In genomic region chr5:154076240-154076922, GRCh38 we compare ENCODE assay signal across 25 cellular contexts. TPM values are rescaled to one million over a fixed set of nuclear protein-coding genes. Genes with fewer than 3 reads are reported as not detected.
DNase-seq lines count a peak whose midpoint lies in the region; ATAC-seq and TF ChIP-seq lines count a peak whose summit lies in the region.
"Had no signal": no experiment of that assay in that cellular context is flagged by ENCODE, and none has a peak within 500 bp of the region (broad histone marks: within the 10 kb centered on the region; RNA-seq: fewer than 3 reads in every experiment).

No MANE protein-coding gene starts in this region.

- H3K79me2 ChIP-seq in GM23248 (ENCODE audit: insufficient read depth), result no peaks in the 10 kb centered on the region

- DNase-seq in activated CD4-positive, alpha-beta memory T cell treated with anti-CD3 and anti-CD28 coated beads, Interleukin-2, amount 10 ng/mL, durations not matched to agents 7 days and 5 days, result no peak
- no peak for DNase-seq in activated CD4-positive, alpha-beta memory T cell treated with anti-CD3 and anti-CD28 coated beads for 36 hours
- DNase-seq in DMS53 (lab: John Stamatoyannopoulos, UW) (peak; percentile 71), T-helper 17 cell (no peak), natural killer cell (no peak), GM23248 (no peak)
- DNase-seq: activated CD4-positive, alpha-beta T cell treated with anti-CD3 and anti-CD28 coated beads, Interleukin-2, amount 50 U/mL, for 4 hours; activated naive CD4-positive, alpha-beta T cell treated with anti-CD3 and anti-CD28 coated beads, Interleukin-2, amount 50 U/mL, for 16 hours; activated T-cell treated with anti-CD3 and anti-CD28 coated beads, Interleukin-2, amount 50 U/mL, for 4 hours; cerebellar nuclear complex; DMS 273 treated with DMSO at 0.1 percent for 48 hours; GDM1; HCEC 1CT; head of caudate nucleus; KBM-7; midbrain; NCI-H748 treated with DMSO at 0.1 percent for 48 hours; pancreas; SW 1271 had no signal

- no peak overlapping the region for H3K4me3 Mint-ChIP-seq in activated CD4-positive, alpha-beta memory T cell treated with anti-CD3 and anti-CD28 coated beads, Interleukin-2, amount 10 ng/mL, durations not matched to agents 7 days and 5 days
- no peak overlapping the region for H3K4me3 Mint-ChIP-seq in activated CD4-positive, alpha-beta memory T cell treated with anti-CD3 and anti-CD28 coated beads for 36 hours
- H3K4me3 Mint-ChIP-seq in T-helper 17 cell (no peak overlapping the region), natural killer cell (no peak overlapping the region)
- H3K4me3 Mint-ChIP-seq: activated T-cell treated with anti-CD3 and anti-CD28 coated beads, Interleukin-2, amount 50 U/mL, for 4 hours; nephron had no signal

- H3K27ac Mint-ChIP-seq in activated CD4-positive, alpha-beta memory T cell treated with anti-CD3 and anti-CD28 coated beads, Interleukin-2, amount 10 ng/mL, durations not matched to agents 7 days and 5 days, result peak overlapping the region; percentile 76
- no peak overlapping the region for H3K27ac Mint-ChIP-seq in activated CD4-positive, alpha-beta memory T cell treated with anti-CD3 and anti-CD28 coated beads for 36 hours
- H3K27ac Mint-ChIP-seq in T-helper 17 cell, result peak overlapping the region; percentile 65
- peak overlapping the region; percentile 29 to 51 for H3K27ac Mint-ChIP-seq in natural killer cell
- H3K27ac Mint-ChIP-seq: nephron had no signal

- no peaks in the 10 kb centered on the region for H4K20me1 ChIP-seq in GM23248 (ENCODE audit: insufficient read depth)

- no peak overlapping the region for H3K4me2 ChIP-seq in GM23248 (ENCODE audit: unreplicated experiment)

- intact Hi-C loops in activated CD4-positive, alpha-beta memory T cell treated with anti-CD3 and anti-CD28 coated beads for 36 hours (cut with micrococcal nuclease), result loop anchor here (10.0 kb wide), 1 partner anchor 238 kb away; no protein-coding TSS in a partner anchor
- intact Hi-C loops in natural killer cell (cut with micrococcal nuclease), result no loop called here

- POLR2A ChIA-PET in activated CD4-positive, alpha-beta memory T cell treated with anti-CD3 and anti-CD28 coated beads, Interleukin-2, amount 10 ng/mL, durations not matched to agents 7 days and 5 days (lab: Charles Lee), result interaction anchor here (0.8 to 5.5 kb wide), 4 partner anchors 19 to 115 kb away, joined by 3 to 36 read pairs (median 20); partner anchors contain the start of genes FAM114A2, GALNT10 and MFAP3
- POLR2A ChIA-PET in activated CD4-positive, alpha-beta memory T cell treated with anti-CD3 and anti-CD28 coated beads for 36 hours (lab: Charles Lee), result interaction anchor here (1.2 kb wide), 1 partner anchor 113 kb away, joined by 3 read pairs; no protein-coding TSS in a partner anchor

- H3K27ac ChIP-seq in GM23248, result no peak overlapping the region
- H3K27ac ChIP-seq: C4-2B, epithelial cell of prostate, pancreas, right lobe of liver had no signal

- no peaks in the 10 kb centered on the region for H3F3A ChIP-seq in GM23248 (ENCODE audit: insufficient read depth)

- H3K4me3 ChIP-seq in GM23248, result no peak overlapping the region
- H3K4me3 ChIP-seq: pancreas, right lobe of liver had no signal

- in situ Hi-C loops in GM23248 (cut with MboI), result loop anchor here (10.0 kb wide), 1 partner anchor 108 kb away; no protein-coding TSS in a partner anchor

- no peak for TF ChIP-seq CTCF in natural killer cell (IDR thresholded peaks at IDR 0.05)

- CTCF ChIA-PET in activated CD4-positive, alpha-beta memory T cell treated with anti-CD3 and anti-CD28 coated beads, Interleukin-2, amount 10 ng/mL, durations not matched to agents 7 days and 5 days (lab: Charles Lee), result interaction anchor here (0.9 to 10.8 kb wide), 6 partner anchors 101 to 330 kb away, joined by 3 to 209 read pairs (median 58); partner anchors contain the start of gene GALNT10
- CTCF ChIA-PET in activated CD4-positive, alpha-beta memory T cell treated with anti-CD3 and anti-CD28 coated beads for 36 hours (lab: Charles Lee), result interaction anchor here (0.7 to 3.4 kb wide), 6 partner anchors 104 to 328 kb away, joined by 3 to 38 read pairs (median 6); partner anchors contain the start of gene GALNT10

- H3K4me1 Mint-ChIP-seq in activated CD4-positive, alpha-beta memory T cell treated with anti-CD3 and anti-CD28 coated beads, Interleukin-2, amount 10 ng/mL, durations not matched to agents 7 days and 5 days, result peaks cover 55% of the 10 kb centered on the region
- H3K4me1 Mint-ChIP-seq in activated CD4-positive, alpha-beta memory T cell treated with anti-CD3 and anti-CD28 coated beads for 36 hours (ENCODE audit: low read depth), result peaks cover 8% of the 10 kb centered on the region
- H3K4me1 Mint-ChIP-seq in T-helper 17 cell, result peaks cover 18% of the 10 kb centered on the region
- peaks cover 16 to 30% of the 10 kb centered on the region in 2 donors for H3K4me1 Mint-ChIP-seq in natural killer cell

- 83 to 92% methylated on average over 5 of the region's 5 CpGs for WGBS in GM23248 (ENCODE audit: low coverage in 1 of 2, low lambda C conversion rate in 2 of 2, missing lambda C conversion rate in 2 of 2), 2 experiments

- no peaks in the 10 kb centered on the region for H3K36me3 Mint-ChIP-seq in activated CD4-positive, alpha-beta memory T cell treated with anti-CD3 and anti-CD28 coated beads, Interleukin-2, amount 10 ng/mL, durations not matched to agents 7 days and 5 days (ENCODE audit: low read depth)
- H3K36me3 Mint-ChIP-seq in activated CD4-positive, alpha-beta memory T cell treated with anti-CD3 and anti-CD28 coated beads for 36 hours, result no peaks in the 10 kb centered on the region
- H3K36me3 Mint-ChIP-seq in T-helper 17 cell (ENCODE audit: low read depth) (peaks cover 3% of the 10 kb centered on the region), natural killer cell (no peaks in the 10 kb centered on the region)

- H3K9me3 ChIP-seq in T-helper 17 cell (ENCODE audit: control insufficient read depth, low read length, poor library complexity, severe bottlenecking) (no peaks in the 10 kb centered on the region), GM23248 (ENCODE audit: low read depth) (no peaks in the 10 kb centered on the region)
- H3K9me3 ChIP-seq: pancreas, right lobe of liver had no signal

- no peak for ATAC-seq in T-helper 17 cell
- ATAC-seq in natural killer cell, result no peak
- no peak for ATAC-seq in GM21423 (IDR thresholded peaks at IDR 0.05; ENCODE audit: unreplicated experiment)
- ATAC-seq in GM19023 (IDR thresholded peaks at IDR 0.05; ENCODE audit: unreplicated experiment), result no peak
- ATAC-seq: activated T-cell treated with anti-CD3 and anti-CD28 coated beads, Interleukin-2, amount 50 U/mL, for 4 hours; pancreas had no signal

- no peak overlapping the region for H2AFZ ChIP-seq in GM23248

- no peaks in the 10 kb centered on the region for H3K27me3 Mint-ChIP-seq in activated CD4-positive, alpha-beta memory T cell treated with anti-CD3 and anti-CD28 coated beads, Interleukin-2, amount 10 ng/mL, durations not matched to agents 7 days and 5 days
- no peaks in the 10 kb centered on the region for H3K27me3 Mint-ChIP-seq in activated CD4-positive, alpha-beta memory T cell treated with anti-CD3 and anti-CD28 coated beads for 36 hours
- H3K27me3 Mint-ChIP-seq in T-helper 17 cell (peaks cover 15% of the 10 kb centered on the region), natural killer cell (ENCODE audit: low read depth in 2 of 2) (no peaks in the 10 kb centered on the region)

- H3K36me3 ChIP-seq in GM23248 (ENCODE audit: low read depth), result no peaks in the 10 kb centered on the region
- H3K36me3 ChIP-seq: pancreas, right lobe of liver had no signal

- H3K4me1 ChIP-seq in GM23248 (ENCODE audit: insufficient read depth), result peaks cover 11% of the 10 kb centered on the region; the same call in 1 of the 2 replicates

- no peaks in the 10 kb centered on the region for H3K27me3 ChIP-seq in GM23248 (replicated peaks; ENCODE audit: insufficient read depth)
- H3K27me3 ChIP-seq: pancreas, right lobe of liver had no signal

- H3K9ac ChIP-seq in GM23248, result no peak overlapping the region

- H3K9me3 Mint-ChIP-seq in activated CD4-positive, alpha-beta memory T cell treated with anti-CD3 and anti-CD28 coated beads, Interleukin-2, amount 10 ng/mL, durations not matched to agents 7 days and 5 days, result no peaks in the 10 kb centered on the region
- no peaks in the 10 kb centered on the region for H3K9me3 Mint-ChIP-seq in activated CD4-positive, alpha-beta memory T cell treated with anti-CD3 and anti-CD28 coated beads for 36 hours
- no peaks in the 10 kb centered on the region for H3K9me3 Mint-ChIP-seq in natural killer cell
- H3K9me3 Mint-ChIP-seq: activated T-cell treated with anti-CD3 and anti-CD28 coated beads, Interleukin-2, amount 50 U/mL, for 4 hours; nephron had no signal

- H3K9me2 ChIP-seq in GM23248 (ENCODE audit: insufficient read depth), result no peaks in the 10 kb centered on the region

RNA-seq across cellular contexts. Expression of gene MFAP3, which starts 37.6 kb away (rescaled TPM):
- total RNA-seq in activated CD4-positive, alpha-beta memory T cell treated with anti-CD3 and anti-CD28 coated beads, Interleukin-2, amount 10 ng/mL, durations not matched to agents 7 days and 5 days, result 10 to 100 TPM; 23.5 to 25.5 TPM
- total RNA-seq in activated CD4-positive, alpha-beta memory T cell treated with anti-CD3 and anti-CD28 coated beads for 36 hours, result 10 to 100 TPM; 10.0 to 11.1 TPM
- total RNA-seq in T-helper 17 cell, result 10 to 100 TPM; 18.0 to 19.3 TPM
- total RNA-seq in natural killer cell, result 10 to 100 TPM; 20.4 to 24.8 (median 22.7) TPM
- 88.8 and 110 TPM in 2 replicates for total RNA-seq in GM23248 (2014; rRNA removed; shearing (Covaris generic))
- 20.5 and 22.5 TPM in 2 replicates for polyA plus RNA-seq in GM23248 (2016; fragmentation: Nextera tagmentation; extraction: Ambion mirVana)

RNA-seq across cellular contexts. Expression of gene FAM114A2, which starts 37.7 kb away (rescaled TPM):
- 10 to 100 TPM; 27.0 to 28.5 TPM for total RNA-seq in activated CD4-positive, alpha-beta memory T cell treated with anti-CD3 and anti-CD28 coated beads, Interleukin-2, amount 10 ng/mL, durations not matched to agents 7 days and 5 days
- total RNA-seq in activated CD4-positive, alpha-beta memory T cell treated with anti-CD3 and anti-CD28 coated beads for 36 hours, result 10 to 100 TPM; 27.4 to 27.8 TPM
- total RNA-seq in T-helper 17 cell (10 to 100 TPM; 21.9 to 25.8 TPM), natural killer cell (10 to 100 TPM; 29.0 to 37.8 (median 29.4) TPM)
- 20.2 and 24.8 TPM in 2 replicates for total RNA-seq in GM23248 (2014; rRNA removed; shearing (Covaris generic))
- 25.3 and 27.0 TPM in 2 replicates for polyA plus RNA-seq in GM23248 (2016; fragmentation: Nextera tagmentation; extraction: Ambion mirVana)
